Comparison of ENCODE assay signal across 20 cellular contexts in the genomic region with DNA sequence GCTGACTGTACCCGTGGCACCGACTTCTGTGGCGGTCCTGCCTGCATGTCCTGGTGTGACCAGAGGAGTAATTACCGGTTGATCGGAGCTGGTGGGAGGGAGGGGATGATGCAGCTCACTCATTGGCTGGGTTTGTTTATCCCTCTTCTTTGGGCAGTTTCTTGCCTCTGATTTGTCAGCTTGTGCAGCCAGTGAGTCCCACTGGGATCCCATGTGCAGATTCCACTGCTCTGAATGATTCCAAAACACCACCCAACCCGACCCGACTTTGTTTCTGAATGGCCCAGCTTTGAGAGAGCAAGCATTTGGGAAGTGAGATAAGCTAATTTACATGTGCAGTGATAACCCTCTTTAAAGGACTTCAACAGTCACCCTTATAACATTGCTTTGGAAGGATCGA.
"Had no signal": no experiment of that assay in that cellular context is flagged by ENCODE, and none has a peak within 500 bp of the region (broad histone marks: within the 10 kb centered on the region; RNA-seq: fewer than 3 reads in every experiment).

No MANE protein-coding gene starts in this region.

- ATAC-seq: activated CD8-positive, alpha-beta memory T cell treated with anti-CD3 and anti-CD28 coated beads, Interleukin-2, amount 10 ng/mL, durations not matched to agents 7 days and 5 days; activated T-cell treated with anti-CD3 and anti-CD28 coated beads, Interleukin-2, amount 50 U/mL, for 4 hours; heart left ventricle; SK-N-SH treated with all-trans-retinoic acid at 6 μM for 48 hours; stimulated activated naive B cell treated with anti-CD40 and anti-IgM and Interleukin-4, amounts not matched to agents 10 μg/mL and 1 μg/mL and 100 μg/mL, for 72 hours had no signal

- H3K4me3 ChIP-seq: breast epithelium, esophagus squamous epithelium, heart left ventricle, psoas muscle, sigmoid colon, upper lobe of left lung had no signal

- H3K4me1 ChIP-seq: breast epithelium, heart left ventricle, psoas muscle, sigmoid colon had no signal

- H3K27ac ChIP-seq: breast epithelium, esophagus squamous epithelium, heart left ventricle, psoas muscle, sigmoid colon, upper lobe of left lung had no signal

- H3K27me3 ChIP-seq: breast epithelium, esophagus squamous epithelium, sigmoid colon, upper lobe of left lung had no signal

- H3K36me3 ChIP-seq: breast epithelium, heart left ventricle, sigmoid colon had no signal

- FAIRE-seq: endometrium, TTC549 had no signal

- DNase-seq: activated CD4-positive, alpha-beta T cell treated with anti-CD3 and anti-CD28 coated beads, Interleukin-2, amount 50 U/mL, for 4 hours; activated CD4-positive, CD25-positive, alpha-beta regulatory T cell treated with anti-CD3 and anti-CD28 coated beads, Interleukin-2, amount 50 U/mL, for 72 hours; activated CD8-positive, alpha-beta memory T cell treated with anti-CD3 and anti-CD28 coated beads, Interleukin-2, amount 10 ng/mL, durations not matched to agents 7 days and 5 days; activated gamma-delta T cell; activated naive CD8-positive, alpha-beta T cell treated with anti-CD3 and anti-CD28 coated beads, Interleukin-2, amount 10 ng/mL, durations not matched to agents 7 days and 5 days; activated T-cell treated with anti-CD3 and anti-CD28 coated beads, Interleukin-2, amount 50 U/mL, for 4 hours; anterior cingulate cortex; esophagus squamous epithelium; foreskin fibroblast; heart left ventricle; psoas muscle; sigmoid colon; stimulated activated CD4-positive, alpha-beta T cell treated with anti-CD3 and anti-CD28 coated beads, Interleukin-2, amount 100 ng/mL, for 24 hours; stimulated activated naive B cell treated with anti-CD40 and anti-IgM and Interleukin-4, amounts not matched to agents 10 μg/mL and 1 μg/mL and 100 μg/mL, for 72 hours; substantia nigra; upper lobe of left lung had no signal

- H3K9me3 ChIP-seq: breast epithelium, esophagus squamous epithelium, heart left ventricle, psoas muscle, sigmoid colon, upper lobe of left lung had no signal
